In genomic region chr18:74652392-74652988, GRCh38 we compare ENCODE assay signal across 8 cellular contexts. TPM values are rescaled to one million over a fixed set of nuclear protein-coding genes. Genes with fewer than 3 reads are reported as not detected.
DNase-seq lines count a peak whose midpoint lies in the region; ATAC-seq, FAIRE-seq and TF ChIP-seq lines count a peak whose summit lies in the region.
"Had no signal": no experiment of that assay in that cellular context is flagged by ENCODE, and none has a peak within 500 bp of the region (broad histone marks: within the 10 kb centered on the region; RNA-seq: fewer than 3 reads in every experiment).

No MANE protein-coding gene starts in this region.

- intact Hi-C loops in body of pancreas (cut with DNase I), result no loop called here
- intact Hi-C loops in HepG2 (cut with micrococcal nuclease; ENCODE audit: unreplicated experiment), result loop anchor here (1.0 kb wide), 3 partner anchors 389 to 827 kb away; no protein-coding TSS in a partner anchor

- no peaks in the 10 kb centered on the region for H4K20me1 ChIP-seq in HepG2 (ENCODE audit: insufficient read depth, low read length)

- peak; percentile 48 for ATAC-seq in HG02623 (IDR thresholded peaks at IDR 0.05; ENCODE audit: unreplicated experiment)
- ATAC-seq in body of pancreas, result no peak
- ATAC-seq in HepG2, result peak; percentile 38; the same call in 2 of the 3 replicates
- no peak for ATAC-seq in HG03457 (IDR thresholded peaks at IDR 0.05; ENCODE audit: unreplicated experiment)
- no peak for ATAC-seq in GM19467 (IDR thresholded peaks at IDR 0.05; ENCODE audit: unreplicated experiment)

- POLR2A ChIA-PET in HepG2 (lab: Yijun Ruan, JAX), result no interaction called here

- DNase-seq in GF-D8 (lab: John Stamatoyannopoulos, UW), result peak; percentile 22
- peak; percentile 42 for DNase-seq in NCI-H2196 treated with DMSO at 0.1 percent for 48 hours (lab: John Stamatoyannopoulos, UW; ENCODE audit: unreplicated experiment)
- no peak for DNase-seq in body of pancreas
- DNase-seq in HepG2 (ENCODE audit: low spot score), result peak; percentile 33

- TF ChIP-seq EP300 in HepG2 (IDR thresholded peaks at IDR 0.05; ENCODE audit: low read depth in 2 of 2, low read length in 2 of 2), result no peak
- no peak for TF ChIP-seq EP300 in HepG2 (CRISPR knock-in tag; IDR thresholded peaks at IDR 0.05; ENCODE audit: borderline replicate concordance)

- BruUV-seq in HepG2 (replicated peaks; lab: Mats Ljungman, UMichigan), result no TSS peak

- no peak for TF ChIP-seq POLR2A in body of pancreas (IDR thresholded peaks at IDR 0.05)
- no peak for TF ChIP-seq POLR2A in HepG2 (IDR thresholded peaks at IDR 0.05; ENCODE audit: insufficient read depth in 1 of 2, low read depth in 2 of 2, low read length in 2 of 2)

- FAIRE-seq in HepG2 (lab: Jason Lieb, UNC), result peak; percentile 81

- H3K9me3 ChIP-seq in body of pancreas, result no peaks in the 10 kb centered on the region
- H3K9me3 ChIP-seq in HepG2 (ENCODE audit: low read length), result no peaks in the 10 kb centered on the region
- H3K9me3 ChIP-seq: neutrophil had no signal

- in situ Hi-C loops in HepG2 (cut with HindIII; ENCODE audit: extremely low pct_ligation_motif_present, low pct_unique_long_range_greater_than_20kb), result loop anchor here (25.0 kb wide), 1 partner anchor 835 kb away; no protein-coding TSS in a partner anchor

- CTCF ChIA-PET in HepG2 (lab: Yijun Ruan, JAX; ENCODE audit: low intra/inter-chr PET ratio, low total read pairs), result interaction anchor here (0.8 kb wide), 1 partner anchor 827 kb away, joined by 4 read pairs; no protein-coding TSS in a partner anchor

- no peak overlapping the region for H3K4me3 ChIP-seq in body of pancreas
- no peak overlapping the region for H3K4me3 ChIP-seq in HepG2 (replicated peaks in 1 of 3; ENCODE audit: insufficient read depth in 1 of 3, low read depth in 2 of 3, low read length in 3 of 3)

- H3K4me1 ChIP-seq in body of pancreas (no peaks in the 10 kb centered on the region), HepG2 (ENCODE audit: insufficient read depth, low read length) (0 out of 2 replicates have a peak, but pooled peaks cover 3% of the 10 kb centered on the region)

- WGBS in body of pancreas, 2 donors, result 29 to 34% methylated on average over 4 of the region's 4 CpGs
- WGBS in HepG2 (ENCODE audit: low lambda C conversion rate), result 32% methylated on average over 4 of the region's 4 CpGs

- TF ChIP-seq RAD21 in HepG2 (CRISPR knock-in tag; IDR thresholded peaks at IDR 0.05), result peak; percentile 31; the same call in 1 of the 2 replicates

- H3K4me2 ChIP-seq in HepG2 (ENCODE audit: low read depth, low read length), result no peak overlapping the region

- no peaks in the 10 kb centered on the region for H3K79me2 ChIP-seq in HepG2 (ENCODE audit: insufficient read depth, low read length)

- H3K36me3 ChIP-seq in body of pancreas (replicated peaks in 1 of 2; ENCODE audit: insufficient read depth in 1 of 2, low read depth in 2 of 2), result no peaks in the 10 kb centered on the region
- no peaks in the 10 kb centered on the region for H3K36me3 ChIP-seq in HepG2 (replicated peaks in 1 of 2; ENCODE audit: control insufficient read depth in 1 of 2, insufficient read depth in 2 of 2, low read length in 2 of 2)

- H2AFZ ChIP-seq in HepG2 (ENCODE audit: low read length), result no peak overlapping the region

- H3K27me3 ChIP-seq in body of pancreas (no peaks in the 10 kb centered on the region), HepG2 (ENCODE audit: control insufficient read depth in 1 of 2, insufficient read depth in 2 of 2, low read length in 2 of 2) (no peaks in the 10 kb centered on the region)
- H3K27me3 ChIP-seq: neutrophil had no signal

- no peak overlapping the region for H3K9ac ChIP-seq in HepG2 (ENCODE audit: insufficient read depth, low read depth, low read length)

- TF ChIP-seq CTCF in body of pancreas (IDR thresholded peaks at IDR 0.05) (peak in 6 of 7 experiments; percentile 48 to 54 (median 52)), HepG2 (CRISPR knock-in tag; IDR thresholded peaks at IDR 0.05) (peak; percentile 64)

- H3K27ac ChIP-seq in body of pancreas (no peak overlapping the region), HepG2 (ENCODE audit: extremely low read length, insufficient read depth, low read length) (no peak overlapping the region)
- H3K27ac ChIP-seq: neutrophil had no signal

TF ChIP-seq in HepG2, 621 proteins besides CTCF, POLR2A, EP300 and RAD21:
- TF ChIP-seq HNRNPH1 (optimal IDR thresholded peaks at IDR 0.05; ENCODE audit: low read depth, low read length), result no peak
- TF ChIP-seq REXO4 (CRISPR knock-in tag; IDR thresholded peaks at IDR 0.05; ENCODE audit: borderline replicate concordance), result no peak
- 0 out of 4 replicates have a peak, but pooled peaks of 1 of the 2 experiments have one; percentile 10 for TF ChIP-seq NR2F1 (CRISPR knock-in tag; IDR thresholded peaks at IDR 0.05)
- TF ChIP-seq ZXDC (CRISPR knock-in tag; IDR thresholded peaks at IDR 0.05), result no peak
- TF ChIP-seq SMC3 (IDR thresholded peaks at IDR 0.05; ENCODE audit: low read length), result peak; percentile 59
- peak; percentile 82 for TF ChIP-seq STAG1 (CRISPR knock-in tag; IDR thresholded peaks at IDR 0.05)

RNA-seq across cellular contexts. Expression of gene ZNF407, which starts 54.8 kb away (rescaled TPM):
- total RNA-seq in body of pancreas (10 to 100 TPM; 14.3 to 19.1 TPM), HepG2 (2016; rRNA removed; fragmentation: Illumina TruSeq; extraction: Trizol) (8.3 and 8.7 TPM in 2 replicates)
- total RNA-seq in HepG2 (2016; cell fraction: cytosol; rRNA removed; fragmentation: Illumina TruSeq; extraction: Trizol; ENCODE audit: low read depth), result 3.8 and 5.4 TPM in 2 replicates
- 7.6 and 8.5 TPM in 2 replicates for total RNA-seq in HepG2 (2016; cell fraction: insoluble cytoplasmic fraction; rRNA removed; fragmentation: Illumina TruSeq; extraction: Trizol)
- total RNA-seq in HepG2 (2016; cell fraction: membrane; rRNA removed; fragmentation: Illumina TruSeq; extraction: Trizol), result 3.2 and 3.7 TPM in 2 replicates
- total RNA-seq in HepG2 (2016; cell fraction: nucleus; rRNA removed; fragmentation: Illumina TruSeq; extraction: Trizol), result 30.6 and 34.2 TPM in 2 replicates
- 2.2 and 2.3 TPM in 2 replicates for polyA plus RNA-seq in HepG2 (2011; rRNA removed)
- 1.9 TPM in 2 replicates for polyA plus RNA-seq in HepG2 (2011; cell fraction: cytosol; rRNA removed)
- 5.6 and 6.2 TPM in 2 replicates for polyA plus RNA-seq in HepG2 (2011; cell fraction: nucleus; rRNA removed)
- 2.2 and 3.1 TPM in 2 replicates for polyA plus RNA-seq in HepG2 (2012)
- 0.15 and 0.18 TPM in 2 replicates for polyA plus RNA-seq in HepG2 (2016; cell fraction: cytosol; fragmentation: Illumina TruSeq; extraction: Trizol; ENCODE audit: low read depth)
- polyA plus RNA-seq in HepG2 (2016; cell fraction: insoluble cytoplasmic fraction; fragmentation: Illumina TruSeq; extraction: Trizol; ENCODE audit: low read depth), result 2.2 and 2.5 TPM in 2 replicates
- 0.23 and 0.27 TPM in 2 replicates for polyA plus RNA-seq in HepG2 (2016; cell fraction: membrane; fragmentation: Illumina TruSeq; extraction: Trizol; ENCODE audit: low read depth)
- polyA plus RNA-seq in HepG2 (2016; cell fraction: nucleus; fragmentation: Illumina TruSeq; extraction: Trizol; ENCODE audit: insufficient read depth, low read depth), result 5.1 and 5.5 TPM in 2 replicates
- polyA minus RNA-seq in HepG2 (2011; rRNA and poly(A)+ RNA removed; ENCODE audit: low replicate concordance), result 24.1 and 31.8 TPM in 2 replicates
- 5.8 and 8.0 TPM in 2 replicates for polyA minus RNA-seq in HepG2 (2011; cell fraction: cytosol; rRNA and poly(A)+ RNA removed)
- polyA minus RNA-seq in HepG2 (2011; cell fraction: nucleus; rRNA and poly(A)+ RNA removed), result 109 and 118 TPM in 2 replicates

Comparison
In these comparisons a context has a peak if more than half of its experiments do, and no peak if none do; other contexts are left out.
1. DNase-seq: peak in GF-D8 (single experiment), NCI-H2196 treated with DMSO at 0.1 percent for 48 hours (single experiment) and HepG2 (single experiment); none in body of pancreas (0 of 4).
2. ATAC-seq: peak in HG02623 (single experiment) and HepG2 (single experiment); none in body of pancreas (single experiment), HG03457 (single experiment) and GM19467 (single experiment).